ENCODE assay signal across 21 cellular contexts in the genomic region with DNA sequence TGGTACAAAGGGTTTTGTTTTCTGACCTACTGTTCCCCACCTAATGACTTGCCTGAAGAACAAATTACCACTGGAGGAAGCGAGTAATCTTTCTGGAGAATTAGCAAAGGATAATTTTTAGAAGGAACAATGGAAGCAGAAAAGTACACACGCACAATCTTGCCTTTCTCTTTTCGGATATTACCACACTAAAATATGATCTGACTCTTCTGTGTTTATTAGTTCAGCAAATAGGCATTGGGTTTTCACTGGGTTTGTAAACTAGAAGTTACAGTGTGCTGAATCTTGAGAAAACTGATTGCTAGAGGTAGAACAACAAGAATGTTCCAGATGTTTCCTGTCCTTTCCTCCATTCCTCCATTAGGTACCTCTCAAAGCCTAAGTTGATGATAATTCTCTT.
"Had no signal": no experiment of that assay in that cellular context is flagged by ENCODE, and none has a peak within 500 bp of the region (broad histone marks: within the 10 kb centered on the region; RNA-seq: fewer than 3 reads in every experiment).

No MANE protein-coding gene starts in this region.

- ATAC-seq: effector memory CD8-positive, alpha-beta T cell; foreskin keratinocyte; gastroesophageal sphincter; heart left ventricle; left colon; left lung; left ventricle myocardium superior; lower lobe of right lung; mucosa of descending colon had no signal

- H3K9me3 ChIP-seq: esophagus muscularis mucosa, gastroesophageal sphincter, heart left ventricle, left lung, lower lobe of right lung, mucosa of descending colon had no signal

- H3K4me3 ChIP-seq: coronary artery, esophagus muscularis mucosa, gastroesophageal sphincter, heart left ventricle, hepatocyte, left lung, lower lobe of right lung, mucosa of descending colon had no signal

- H3K27me3 ChIP-seq: esophagus muscularis mucosa, foreskin keratinocyte, gastroesophageal sphincter, heart left ventricle, hepatocyte, left lung had no signal

- H3K4me2 ChIP-seq: hepatocyte had no signal

- H3K79me2 ChIP-seq: hepatocyte had no signal

- H2AFZ ChIP-seq: hepatocyte had no signal

- H3K27ac ChIP-seq: coronary artery, esophagus muscularis mucosa, foreskin keratinocyte, gastroesophageal sphincter, heart left ventricle, hepatocyte, left lung, lower lobe of right lung had no signal

- H3K4me1 ChIP-seq: esophagus muscularis mucosa, foreskin keratinocyte, gastroesophageal sphincter, heart left ventricle, left lung, lower lobe of right lung had no signal

- DNase-seq: effector CD8-positive, alpha-beta T cell; effector memory CD8-positive, alpha-beta T cell; endodermal cell; heart left ventricle; hypothalamus; immature natural killer cell; islet precursor cell; kidney; kidney glomerular epithelial cell; left colon; left lung; left ventricle myocardium superior; lower lobe of right lung; mesenchymal stem cell; mucosa of descending colon; naive B cell had no signal

- H3K36me3 ChIP-seq: esophagus muscularis mucosa, gastroesophageal sphincter, heart left ventricle, left lung, lower lobe of right lung had no signal
